In the genomic region with DNA sequence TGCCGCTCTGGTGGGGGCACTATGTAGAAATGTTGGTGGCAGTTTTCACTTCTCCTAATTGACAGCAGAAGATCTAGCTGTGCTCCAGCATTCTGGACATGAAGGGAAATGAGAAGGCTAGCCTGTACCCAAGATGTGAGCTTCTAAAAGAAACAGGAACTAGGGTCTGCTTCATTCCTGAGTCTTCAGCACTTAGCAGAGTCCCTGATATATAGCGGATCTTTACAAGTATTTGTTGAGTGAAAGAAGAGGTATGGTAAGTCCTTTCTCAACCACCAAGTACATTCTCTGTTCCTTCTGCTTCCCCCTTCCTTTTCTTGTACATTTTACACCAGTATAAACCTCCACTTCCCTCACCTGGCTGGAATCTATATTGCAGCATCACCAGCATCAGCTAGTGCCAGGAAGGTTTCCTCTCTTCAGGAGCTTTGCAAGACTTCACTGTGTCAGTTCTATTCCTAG, we compare ENCODE assay signal across 10 cellular contexts.
DNase-seq lines count a peak whose midpoint lies in the region; ATAC-seq and TF ChIP-seq lines count a peak whose summit lies in the region.
"Had no signal": no experiment of that assay in that cellular context is flagged by ENCODE, and none has a peak within 500 bp of the region (broad histone marks: within the 10 kb centered on the region; RNA-seq: fewer than 3 reads in every experiment).

No MANE protein-coding gene starts in this region.

- H3K27ac ChIP-seq in hepatocyte: no peak overlapping the region
- no peak overlapping the region for H3K27ac ChIP-seq in effector memory CD4-positive, alpha-beta T cell (ENCODE audit: insufficient read depth, low read length, poor library complexity, severe bottlenecking)
- H3K27ac ChIP-seq: upper lobe of left lung had no signal

- no peaks in the 10 kb centered on the region for H4K20me1 ChIP-seq in hepatocyte (ENCODE audit: insufficient read depth, poor library complexity, severe bottlenecking)

- peak; percentile 38 for DNase-seq in Caki2 (ENCODE audit: low read depth)
- peak; percentile 22 for DNase-seq in NCI-H2029 treated with DMSO at 0.1 percent for 48 hours (lab: John Stamatoyannopoulos, UW)
- peak; percentile 48 for DNase-seq in hepatocyte (ENCODE audit: low spot score)
- no peak for DNase-seq in effector memory CD4-positive, alpha-beta T cell
- no peak for DNase-seq in stimulated activated CD4-positive, alpha-beta T cell treated with anti-CD3 and anti-CD28 coated beads, Interleukin-4, amount 100 ng/mL, for 24 hours
- DNase-seq in NCI-H446 treated with DMSO at 0.1 percent for 48 hours (lab: John Stamatoyannopoulos, UW): no peak

- peak; percentile 51 for TF ChIP-seq CTCF in hepatocyte (IDR thresholded peaks at IDR 0.05; ENCODE audit: poor library complexity)

- H3K79me2 ChIP-seq in hepatocyte: no peaks in the 10 kb centered on the region

- H3K9me2 ChIP-seq in hepatocyte (replicated peaks; ENCODE audit: insufficient read depth): no peaks in the 10 kb centered on the region

- H3K27me3 ChIP-seq in hepatocyte: no peaks in the 10 kb centered on the region
- H3K27me3 ChIP-seq in effector memory CD4-positive, alpha-beta T cell (replicated peaks; ENCODE audit: control insufficient read depth, insufficient read depth, low read length, poor library complexity, severe bottlenecking): no peaks in the 10 kb centered on the region
- H3K27me3 ChIP-seq: upper lobe of left lung had no signal

- H2AFZ ChIP-seq in hepatocyte: no peak overlapping the region

- in situ Hi-C loops in Caki2 (cut with HindIII; ENCODE audit: low pct_unique_long_range_greater_than_20kb, low sequenced_read_pairs): no loop called here

- no peaks in the 10 kb centered on the region for H3K9me3 ChIP-seq in hepatocyte (ENCODE audit: low read depth)
- H3K9me3 ChIP-seq in effector memory CD4-positive, alpha-beta T cell (ENCODE audit: control insufficient read depth, low read length): no peaks in the 10 kb centered on the region
- H3K9me3 ChIP-seq: upper lobe of left lung had no signal

- no peaks in the 10 kb centered on the region for H3K36me3 ChIP-seq in hepatocyte (replicated peaks; ENCODE audit: insufficient read depth, low read depth)
- H3K36me3 ChIP-seq in effector memory CD4-positive, alpha-beta T cell (ENCODE audit: control insufficient read depth, insufficient read depth, low read length): no peaks in the 10 kb centered on the region
- H3K36me3 ChIP-seq: upper lobe of left lung had no signal

- H3K4me1 ChIP-seq in hepatocyte (ENCODE audit: insufficient read depth): no peaks in the 10 kb centered on the region
- H3K4me1 ChIP-seq in effector memory CD4-positive, alpha-beta T cell (ENCODE audit: control insufficient read depth, insufficient read depth, low read length, poor library complexity, severe bottlenecking): no peaks in the 10 kb centered on the region
- H3K4me1 ChIP-seq: upper lobe of left lung had no signal

- no peak overlapping the region for H3K4me2 ChIP-seq in hepatocyte

- ATAC-seq in GM19467 (IDR thresholded peaks at IDR 0.05; ENCODE audit: unreplicated experiment) (peak; percentile 64), GM18517 (IDR thresholded peaks at IDR 0.05; ENCODE audit: unreplicated experiment) (no peak)

- 80% methylated on average over 2 of the region's 2 CpGs for WGBS in hepatocyte (ENCODE audit: low lambda C conversion rate, missing lambda C conversion rate)

- no peak overlapping the region for H3K4me3 ChIP-seq in hepatocyte
- H3K4me3 ChIP-seq in effector memory CD4-positive, alpha-beta T cell (ENCODE audit: insufficient read depth, low read depth, low read length, poor library complexity, severe bottlenecking): no peak overlapping the region
- H3K4me3 ChIP-seq: lung, upper lobe of left lung had no signal

Comparison
In these comparisons a context has a peak if more than half of its experiments do, and no peak if none do; other contexts are left out.
1. DNase-seq: peak in Caki2 (single experiment), NCI-H2029 treated with DMSO at 0.1 percent for 48 hours (single experiment) and hepatocyte (single experiment); none in effector memory CD4-positive, alpha-beta T cell (0 of 3), stimulated activated CD4-positive, alpha-beta T cell treated with anti-CD3 and anti-CD28 coated beads, Interleukin-4, amount 100 ng/mL, for 24 hours (single experiment) and NCI-H446 treated with DMSO at 0.1 percent for 48 hours (single experiment).